In the genomic region with DNA sequence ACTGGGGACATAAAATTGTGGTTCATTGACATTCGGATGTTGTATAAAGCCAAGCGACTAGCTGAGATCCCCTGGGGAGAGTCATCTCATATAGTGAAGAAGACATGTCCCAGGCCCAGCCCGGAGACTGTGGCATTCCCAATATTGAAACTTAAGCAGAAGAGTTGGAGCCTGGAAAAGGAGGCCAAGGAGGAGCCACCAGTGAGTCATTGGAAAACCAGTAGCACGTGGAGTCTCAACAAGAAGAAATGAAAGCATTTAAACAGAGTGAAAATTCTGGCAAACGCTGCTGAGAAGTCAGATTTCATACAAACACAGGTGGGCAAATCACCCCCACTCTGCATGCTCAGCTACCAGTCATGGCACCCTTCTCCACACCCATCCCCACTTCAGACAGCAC, we compare ENCODE assay signal across 24 cellular contexts. TPM values are rescaled to one million over a fixed set of nuclear protein-coding genes. Genes with fewer than 3 reads are reported as not detected.
DNase-seq lines count a peak whose midpoint lies in the region; ATAC-seq and TF ChIP-seq lines count a peak whose summit lies in the region.
"Had no signal": no experiment of that assay in that cellular context is flagged by ENCODE, and none has a peak within 500 bp of the region (broad histone marks: within the 10 kb centered on the region; RNA-seq: fewer than 3 reads in every experiment).

No MANE protein-coding gene starts in this region.

- no peak for TF ChIP-seq CTCF in foreskin fibroblast (IDR thresholded peaks at IDR 0.05; ENCODE audit: low read depth, low read length)

- DNase-seq in AG08395 (ENCODE audit: low spot score), result peak; percentile 35
- peak; percentile 25 for DNase-seq in EH (ENCODE audit: low read depth)
- peak; percentile 14 for DNase-seq in M059J (ENCODE audit: low read depth)
- peak; percentile 12 to 40 for DNase-seq in foreskin fibroblast
- DNase-seq in Right ventricle myocardium superior, result no peak
- DNase-seq: 8988T; ACHN; C1 segment of cervical spinal cord; CD4-positive, alpha-beta memory T cell; COR-L47; H7; NCI-H1092; NCI-H1417 treated with DMSO at 0.1 percent for 48 hours; NCI-H1694 treated with DMSO at 0.1 percent for 48 hours; NCI-H2081; NCI-H226; NCI-H510A; NCI-H69; SIG-M5; SK-N-SH; SW 1271 had no signal

- intact Hi-C loops in Right ventricle myocardium superior (cut with DNase I), result no loop called here

- ATAC-seq in Right ventricle myocardium superior (ENCODE audit: poor library complexity) (no peak), HG02885 (IDR thresholded peaks at IDR 0.05; ENCODE audit: poor library complexity, unreplicated experiment) (no peak), GM18909 (IDR thresholded peaks at IDR 0.05; ENCODE audit: poor library complexity, unreplicated experiment) (no peak)
- ATAC-seq: Panc1 had no signal

- H3K4me3 ChIP-seq in foreskin fibroblast (ENCODE audit: low read depth in 1 of 2, low read length in 2 of 2), result no peak overlapping the region

RNA-seq across cellular contexts. Expression of a gene that starts 9.4 kb away (rescaled TPM):
- total RNA-seq in M059J (2014; rRNA removed; shearing (Covaris generic)), result 74.9 and 104 TPM in 2 replicates
- 62.5 TPM for total RNA-seq in Right ventricle myocardium superior
